Comparison of ENCODE assay signal across 1 cellular context in the genomic region with DNA sequence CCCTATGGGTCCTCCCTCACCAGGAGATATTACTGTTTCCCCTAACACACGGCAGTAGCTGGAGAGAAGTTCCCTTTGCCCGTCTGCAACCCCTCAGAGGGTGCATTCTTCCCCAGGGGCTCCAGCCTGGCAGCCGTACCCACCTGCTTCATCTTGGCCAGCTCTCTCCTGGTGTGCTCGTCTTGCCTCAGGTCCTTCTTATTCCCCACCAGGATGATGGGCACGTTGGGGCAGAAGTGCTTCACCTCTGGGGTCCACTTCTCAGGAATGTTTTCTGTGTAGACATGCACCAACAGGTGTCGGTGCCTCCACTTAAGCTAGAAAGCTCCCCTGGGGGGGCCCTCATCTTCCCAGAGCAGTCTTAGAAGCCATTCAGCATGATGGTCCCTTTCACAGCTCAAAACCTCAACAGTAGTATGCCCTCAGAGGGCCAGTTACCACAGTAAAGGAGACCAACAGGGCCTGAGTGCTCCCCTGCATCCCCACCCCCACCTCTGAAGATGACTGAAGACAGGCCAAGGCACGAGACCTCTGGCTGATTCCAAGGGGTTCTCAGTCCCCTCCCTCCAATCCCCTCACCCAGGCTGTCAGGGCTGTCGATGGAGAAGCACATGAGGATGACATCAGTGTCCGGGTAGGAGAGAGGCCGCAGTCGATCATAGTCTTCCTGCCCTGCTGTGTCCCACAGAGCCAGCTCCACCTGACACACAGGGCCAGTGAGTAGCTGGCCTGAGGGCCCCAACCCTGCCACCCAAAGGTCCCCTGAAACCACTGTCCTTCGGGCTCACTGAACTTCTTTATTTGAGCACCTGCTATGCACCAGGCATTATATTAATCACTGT.
TF ChIP-seq lines count a peak whose summit lies in the region.

No MANE protein-coding gene starts in this region.

TF ChIP-seq in endothelial cell of umbilical vein, 7 proteins besides CTCF, POLR2A, EP300 and RAD21:
- TF ChIP-seq, protein P1, sequence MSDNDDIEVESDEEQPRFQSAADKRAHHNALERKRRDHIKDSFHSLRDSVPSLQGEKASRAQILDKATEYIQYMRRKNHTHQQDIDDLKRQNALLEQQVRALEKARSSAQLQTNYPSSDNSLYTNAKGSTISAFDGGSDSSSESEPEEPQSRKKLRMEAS (IDR thresholded peaks at IDR 0.05; ENCODE audit: insufficient read depth, insufficient read length), result no peak
- TF ChIP-seq FOS (IDR thresholded peaks at IDR 0.05; ENCODE audit: borderline replicate concordance, insufficient read depth, low read length), result no peak
- TF ChIP-seq GATA2 (IDR thresholded peaks at IDR 0.05; ENCODE audit: insufficient read depth, insufficient read length, low read depth, low read length), result no peak
- TF ChIP-seq POLR2AphosphoS5 (IDR thresholded peaks at IDR 0.05; ENCODE audit: insufficient read depth, low read depth, low read length), result no peak
- no peak for TF ChIP-seq MYC (IDR thresholded peaks at IDR 0.05; ENCODE audit: low read depth, low read length)
- TF ChIP-seq JUN (IDR thresholded peaks at IDR 0.05; ENCODE audit: borderline replicate concordance, insufficient read depth, insufficient read length, low read depth), result no peak
- TF ChIP-seq EZH2 (IDR thresholded peaks at IDR 0.05; ENCODE audit: borderline replicate concordance, low read depth, low read length, severe bottlenecking), result no peak
